10 cellular contexts compared by ENCODE assay signal in the genomic region with DNA sequence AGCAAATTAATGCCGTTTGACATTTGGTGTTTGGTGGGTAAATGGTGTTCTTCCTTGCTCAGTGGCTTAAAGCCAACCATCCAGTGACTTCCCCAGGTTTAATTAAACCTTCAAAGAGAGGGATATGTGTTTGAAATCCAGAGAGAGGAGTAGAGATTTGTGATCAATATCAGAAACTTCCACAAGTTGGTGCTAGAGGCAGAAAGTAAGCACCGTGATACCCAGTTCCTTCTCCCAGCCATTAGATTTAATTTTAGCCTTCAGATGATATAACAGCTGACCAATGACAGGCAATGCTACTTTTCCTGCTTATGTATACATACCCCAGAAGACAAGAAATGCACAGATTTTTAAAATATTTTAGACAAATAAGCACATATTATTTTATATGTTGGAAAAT.
A peak's percentile ranks its signal among the peaks of the same experiment; 100 is the strongest.
DNase-seq lines count a peak whose midpoint lies in the region; ATAC-seq and TF ChIP-seq lines count a peak whose summit lies in the region.
"Had no signal": no experiment of that assay in that cellular context is flagged by ENCODE, and none has a peak within 500 bp of the region (broad histone marks: within the 10 kb centered on the region; RNA-seq: fewer than 3 reads in every experiment).

No MANE protein-coding gene starts in this region.

- no peaks in the 10 kb centered on the region for H3K4me1 ChIP-seq in lower lobe of right lung

- H3K27me3 ChIP-seq in lower lobe of right lung (ENCODE audit: low read depth) = no peaks in the 10 kb centered on the region

- no peaks in the 10 kb centered on the region for H3K36me3 ChIP-seq in lower lobe of right lung

- peak; percentile 86 for TF ChIP-seq CTCF in choroid plexus epithelial cell (conservative IDR thresholded peaks at IDR 0.05; ENCODE audit: low read depth, low read length)
- TF ChIP-seq CTCF in lower lobe of right lung (IDR thresholded peaks at IDR 0.05) = no peak

- intact Hi-C loops in lower lobe of right lung (cut with DNase I) = no loop called here

- peak; percentile 32 for DNase-seq in GM03348 (ENCODE audit: low spot score)
- DNase-seq in NCI-H510A (lab: John Stamatoyannopoulos, UW) = peak; percentile 19
- DNase-seq in choroid plexus epithelial cell (ENCODE audit: low read depth) = peak; percentile 73
- peak; percentile 29 for DNase-seq in myocyte (ENCODE audit: low read depth)
- DNase-seq in 8988T = no peak
- DNase-seq in GM19240 (ENCODE audit: insufficient read length, low spot score) = no peak
- no peak for DNase-seq in lower lobe of right lung
- DNase-seq: stimulated activated CD4-positive, alpha-beta T cell treated with anti-CD3 and anti-CD28 coated beads, Interleukin-4, amount 100 ng/mL, for 1 hour; T-helper 9 cell had no signal

- no peak overlapping the region for H3K27ac ChIP-seq in lower lobe of right lung

- no peak for ATAC-seq in GM18502 (IDR thresholded peaks at IDR 0.05; ENCODE audit: poor library complexity, unreplicated experiment)
- ATAC-seq in lower lobe of right lung = no peak

- H3K4me3 ChIP-seq in choroid plexus epithelial cell (ENCODE audit: low read depth, low read length) = no peak overlapping the region
- no peak overlapping the region for H3K4me3 ChIP-seq in lower lobe of right lung

- H3K9me3 ChIP-seq in lower lobe of right lung = no peaks in the 10 kb centered on the region

Comparison
In these comparisons a context has a peak if more than half of its experiments do, and no peak if none do; other contexts are left out.
1. DNase-seq: peak in GM03348 (single experiment), NCI-H510A (single experiment), choroid plexus epithelial cell (single experiment) and myocyte (single experiment); none in 8988T (single experiment), GM19240 (single experiment) and lower lobe of right lung (single experiment).